ENCODE assay signal across 32 cellular contexts in genomic region chr20:57952136-57952535, GRCh38.
"Had no signal": no experiment of that assay in that cellular context is flagged by ENCODE, and none has a peak within 500 bp of the region (broad histone marks: within the 10 kb centered on the region; RNA-seq: fewer than 3 reads in every experiment).

No MANE protein-coding gene starts in this region.

- H3K4me3 ChIP-seq: adrenal gland, body of pancreas, breast epithelium had no signal

- H3K36me3 ChIP-seq: adrenal gland, brain microvascular endothelial cell, breast epithelium had no signal

- H3K27me3 ChIP-seq: adrenal gland, body of pancreas, brain microvascular endothelial cell, breast epithelium had no signal

- FAIRE-seq: astrocyte, TTC549 had no signal

- H3K27ac ChIP-seq: adrenal gland, body of pancreas, brain microvascular endothelial cell, breast epithelium, VCaP had no signal

- ATAC-seq: activated CD8-positive, alpha-beta T cell treated with anti-CD3 and anti-CD28 coated beads for 36 hours; activated naive CD4-positive, alpha-beta T cell treated with anti-CD3 and anti-CD28 coated beads, Interleukin-2, amount 50 U/mL, for 72 hours; activated T-cell treated with anti-CD3 and anti-CD28 coated beads, Interleukin-2, amount 50 U/mL, for 4 hours; activated T-cell treated with anti-CD3 and anti-CD28 coated beads, Interleukin-2, amount 50 U/mL, for 72 hours; activated T-helper 17 cell treated with anti-CD3 and anti-CD28 coated beads, Interleukin-2, amount 50 U/mL, for 72 hours; body of pancreas had no signal

- DNase-seq: activated B cell treated with CpG ODN at 0.5 μM for 24 hours; activated CD4-positive, alpha-beta memory T cell treated with anti-CD3 and anti-CD28 coated beads for 36 hours; activated CD4-positive, alpha-beta T cell treated with anti-CD3 and anti-CD28 coated beads for 4 hours; activated CD4-positive, alpha-beta T cell treated with anti-CD3 and anti-CD28 coated beads, Interleukin-2, amount 10 ng/mL, durations not matched to agents 24 days and 14 days; activated CD4-positive, alpha-beta T cell treated with anti-CD3 and anti-CD28 coated beads, Interleukin-2, amount 50 U/mL, for 1 hour; activated CD4-positive, alpha-beta T cell treated with anti-CD3 and anti-CD28 coated beads, Interleukin-2, amount 50 U/mL, for 4 hours; activated CD4-positive, CD25-positive, alpha-beta regulatory T cell treated with anti-CD3 and anti-CD28 coated beads, Interleukin-2, amount 50 U/mL, for 72 hours; activated CD8-positive, alpha-beta memory T cell treated with anti-CD3 and anti-CD28 coated beads, Interleukin-2, amount 50 U/mL, for 4 hours; activated CD8-positive, alpha-beta T cell treated with anti-CD3 and anti-CD28 coated beads for 36 hours; activated effector memory CD4-positive, alpha-beta T cell treated with anti-CD3 and anti-CD28 coated beads, Interleukin-2, amount 50 U/mL, for 16 hours; activated gamma-delta T cell treated with Interleukin-2 at 50 U/mL for 16 hours; activated naive CD4-positive, alpha-beta T cell; activated naive CD4-positive, alpha-beta T cell treated with anti-CD3 and anti-CD28 coated beads for 36 hours; activated naive CD4-positive, alpha-beta T cell treated with anti-CD3 and anti-CD28 coated beads, Interleukin-2, amount 50 U/mL, for 16 hours; activated naive CD8-positive, alpha-beta T cell treated with anti-CD3 and anti-CD28 coated beads for 36 hours; activated T-cell treated with anti-CD3 and anti-CD28 coated beads for 4 hours; activated T-cell treated with anti-CD3 and anti-CD28 coated beads, Interleukin-2, amount 50 U/mL, for 1 hour; activated T-cell treated with anti-CD3 and anti-CD28 coated beads, Interleukin-2, amount 50 U/mL, for 4 hours; activated T-cell treated with anti-CD3 and anti-CD28 coated beads, Interleukin-2, amount 50 U/mL, for 72 hours; adrenal gland; amniotic stem cell; body of pancreas; brain microvascular endothelial cell; central memory CD4-positive, alpha-beta T cell; T-helper 2 cell; T-helper 9 cell had no signal

- H3K9me3 ChIP-seq: adrenal gland, body of pancreas, breast epithelium had no signal

- H3K4me1 ChIP-seq: adrenal gland, body of pancreas, breast epithelium had no signal
